Comparison of ENCODE assay signal across 8 cellular contexts in genomic region chr9:21965401-21965951, GRCh38.
DNase-seq lines count a peak whose midpoint lies in the region; ATAC-seq and TF ChIP-seq lines count a peak whose summit lies in the region.

No MANE protein-coding gene starts in this region.

- H3K4me3 ChIP-seq in DND-41 (ENCODE audit: low read depth in 1 of 2, low read length in 2 of 2) (no peak overlapping the region), iPS-11a (ENCODE audit: low read depth, low read length) (peak overlapping the region; percentile 18), skin epidermis (peak overlapping the region; percentile 11 to 30 (median 24)), HAP-1 (no peak overlapping the region)

- H3K27me3 Mint-ChIP-seq in activated naive CD8-positive, alpha-beta T cell = peaks cover 60% of the 10 kb centered on the region

- H3K27me3 ChIP-seq in DND-41 (ENCODE audit: insufficient read depth, low read length, poor library complexity) (no peaks in the 10 kb centered on the region), HAP-1 (ENCODE audit: low read depth) (no peaks in the 10 kb centered on the region)

- H3K36me3 ChIP-seq in DND-41 (ENCODE audit: insufficient read depth, low read length) (peaks cover 46% of the 10 kb centered on the region), HAP-1 (replicated peaks) (peaks cover 31% of the 10 kb centered on the region)

- no peak overlapping the region for H3K9ac ChIP-seq in DND-41 (ENCODE audit: low read depth, low read length)

- peak overlapping the region; percentile 57 for H3K4me3 Mint-ChIP-seq in activated naive CD8-positive, alpha-beta T cell

- H3K79me2 ChIP-seq in DND-41 (ENCODE audit: insufficient read depth, low read length) = peaks cover 13% of the 10 kb centered on the region

- peak overlapping the region; percentile 34 for H3K27ac Mint-ChIP-seq in activated naive CD8-positive, alpha-beta T cell

- ATAC-seq in DND-41 (ENCODE audit: insufficient read depth, low read depth) (peak; percentile 30; the same call in 2 of the 3 replicates), GM21360 (IDR thresholded peaks at IDR 0.05; ENCODE audit: unreplicated experiment) (peak; percentile 61)

- H3K4me1 Mint-ChIP-seq in activated naive CD8-positive, alpha-beta T cell (ENCODE audit: low read depth) = peaks cover 27% of the 10 kb centered on the region

- H3K36me3 Mint-ChIP-seq in activated naive CD8-positive, alpha-beta T cell = peaks cover 11% of the 10 kb centered on the region

- in situ Hi-C loops in HAP-1 (cut with MboI; ENCODE audit: low sequenced_read_pairs) = no loop called here

- peaks cover 4% of the 10 kb centered on the region for H4K20me1 ChIP-seq in DND-41 (ENCODE audit: insufficient read depth, low read length)

- H3K27ac ChIP-seq in DND-41 (ENCODE audit: low read length) (no peak overlapping the region), skin epidermis (peak overlapping the region in 2 of 21 experiments; percentile 16 to 47)

- peaks cover 3% of the 10 kb centered on the region for H3K9me3 Mint-ChIP-seq in activated naive CD8-positive, alpha-beta T cell (ENCODE audit: low read depth)

- H3K4me1 ChIP-seq in DND-41 (ENCODE audit: insufficient read depth, low read length) (no peaks in the 10 kb centered on the region), HAP-1 (no peaks in the 10 kb centered on the region)

- no peaks in the 10 kb centered on the region for H3K9me3 ChIP-seq in DND-41 (ENCODE audit: insufficient read depth, low read length, severe bottlenecking)
- no peaks in the 10 kb centered on the region for H3K9me3 ChIP-seq in HAP-1

- DNase-seq in DND-41 = no peak
- DNase-seq in HK-2 (ENCODE audit: unreplicated experiment) = peak; percentile 73
- no peak for DNase-seq in NOMO-1 treated with DMSO at 0.1 percent for 48 hours (lab: John Stamatoyannopoulos, UW; ENCODE audit: unreplicated experiment)
- no peak for DNase-seq in HAP-1 (ENCODE audit: low spot score in 2 of 2)

- H2AFZ ChIP-seq in DND-41 (ENCODE audit: low read depth, low read length) = no peak overlapping the region

- H3K4me2 ChIP-seq in DND-41 (ENCODE audit: insufficient read depth, low read length) = no peak overlapping the region

- TF ChIP-seq CTCF in DND-41 (IDR thresholded peaks at IDR 0.05; ENCODE audit: borderline replicate concordance, extremely low read depth, low read length, poor library complexity, severe bottlenecking) = no peak

Comparison
In these comparisons a context has a peak if more than half of its experiments do, and no peak if none do; other contexts are left out.
1. H3K4me3 ChIP-seq: peak in iPS-11a (single experiment) and skin epidermis (7 of 7); none in DND-41 (0 of 2) and HAP-1 (single experiment).